In the genomic region with DNA sequence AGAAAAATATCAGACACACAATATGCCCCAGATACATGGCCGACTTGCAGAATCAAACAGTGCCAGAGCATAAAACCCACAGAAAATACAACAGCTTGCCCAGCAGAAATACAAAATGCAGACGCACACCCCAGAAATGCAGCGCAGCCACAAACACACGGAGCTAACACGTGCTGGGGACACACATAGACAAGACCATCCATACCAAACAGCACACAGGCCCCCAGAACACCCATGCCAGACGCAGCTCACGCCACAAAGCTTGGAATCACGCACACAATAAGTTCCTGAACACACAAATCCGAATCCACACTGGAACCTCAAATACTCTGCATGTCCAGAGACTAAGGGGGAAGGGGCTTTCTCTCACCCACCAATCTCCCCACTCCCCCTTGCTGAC, we compare ENCODE assay signal across 2 cellular contexts.
TF ChIP-seq lines count a peak whose summit lies in the region.

No MANE protein-coding gene starts in this region.

TF ChIP-seq in GM12891, 5 proteins besides CTCF, POLR2A, EP300 and RAD21:
- no peak for TF ChIP-seq SPI1 (IDR thresholded peaks at IDR 0.05; ENCODE audit: low read depth, low read length)
- TF ChIP-seq TAF1 (IDR thresholded peaks at IDR 0.05; ENCODE audit: low read depth, low read length): no peak
- TF ChIP-seq POLR2AphosphoS5 (IDR thresholded peaks at IDR 0.05; ENCODE audit: low read depth, low read length): no peak
- TF ChIP-seq POU2F2 (IDR thresholded peaks at IDR 0.05; ENCODE audit: low read depth, low read length): 0 out of 2 replicates have a peak, but pooled peaks have one; percentile 33
- TF ChIP-seq PAX5 (IDR thresholded peaks at IDR 0.05; ENCODE audit: insufficient read depth, low read length, severe bottlenecking): no peak

TF ChIP-seq in H1, 55 proteins besides CTCF, POLR2A, EP300 and RAD21:
- no peak for TF ChIP-seq SRF (IDR thresholded peaks at IDR 0.05; ENCODE audit: low read depth, low read length)
- no peak for TF ChIP-seq ASH2L (IDR thresholded peaks at IDR 0.05; ENCODE audit: low read length)
- peak in 1 of 2 experiments; percentile 3; a peak in 1 of 4 replicates for TF ChIP-seq SIN3A (conservative IDR thresholded peaks at IDR 0.05 in 1 of 2, IDR thresholded peaks at IDR 0.05 in 1 of 2; ENCODE audit: low read depth in 1 of 2, low read length in 2 of 2)
- TF ChIP-seq SP4 (IDR thresholded peaks at IDR 0.05; ENCODE audit: low read length): no peak
